18 cellular contexts compared by ENCODE assay signal in genomic region chr2:20179179-20179754, GRCh38. TPM values are rescaled to one million over a fixed set of nuclear protein-coding genes. Genes with fewer than 3 reads are reported as not detected.
DNase-seq lines count a peak whose midpoint lies in the region; ATAC-seq and TF ChIP-seq lines count a peak whose summit lies in the region.
"Had no signal": no experiment of that assay in that cellular context is flagged by ENCODE, and none has a peak within 500 bp of the region (broad histone marks: within the 10 kb centered on the region; RNA-seq: fewer than 3 reads in every experiment).

No MANE protein-coding gene starts in this region.

- H3K9ac ChIP-seq in PC-3 (ENCODE audit: low read length) (0 out of 2 replicates have a peak overlapping the region, but pooled peaks have one; percentile 25), mucosa of rectum (ENCODE audit: low read depth in 1 of 2, low read length in 2 of 2) (peak overlapping the region; percentile 47 to 55), MM.1S (ENCODE audit: low read length) (no peak overlapping the region)
- H3K9ac ChIP-seq: KMS-11 had no signal

- CTCF ChIA-PET in PC-3 (lab: Charles Lee): interaction anchor here (0.5 to 1.2 kb wide), 3 partner anchors 46 to 85 kb away, joined by 3 to 6 read pairs (median 4); partner anchors contain the start of gene SDC1

- H3K9me3 ChIP-seq in PC-3 (ENCODE audit: low read length): no peaks in the 10 kb centered on the region
- H3K9me3 ChIP-seq in esophagus (ENCODE audit: control insufficient read depth in 2 of 2, insufficient read depth in 1 of 2, low read depth in 1 of 2, low read length in 1 of 2): no peaks in the 10 kb centered on the region
- H3K9me3 ChIP-seq in mucosa of rectum (ENCODE audit: control insufficient read depth in 2 of 2, low read length in 2 of 2): no peaks in the 10 kb centered on the region
- H3K9me3 ChIP-seq in suprapubic skin: no peaks in the 10 kb centered on the region
- no peaks in the 10 kb centered on the region for H3K9me3 ChIP-seq in MM.1S (replicated peaks; ENCODE audit: insufficient read depth, low read length)
- H3K9me3 ChIP-seq: mucosa of descending colon, neutrophil had no signal

- no peak overlapping the region for H3K4me3 ChIP-seq in PC-3 (ENCODE audit: low read length)
- H3K4me3 ChIP-seq in esophagus (ENCODE audit: low read depth in 1 of 2, low read length in 2 of 2): no peak overlapping the region
- H3K4me3 ChIP-seq in mucosa of rectum (ENCODE audit: low read length in 2 of 2): peak overlapping the region in 1 of 2 donors; percentile 19
- H3K4me3 ChIP-seq in suprapubic skin: no peak overlapping the region
- H3K4me3 ChIP-seq in MM.1S (ENCODE audit: low read length): no peak overlapping the region
- H3K4me3 ChIP-seq: mucosa of descending colon had no signal

- BruUV-seq in PC-3 (replicated peaks; lab: Mats Ljungman, UMichigan): no TSS peak

- no peak for DNase-seq in PC-3
- peak in 1 of 2 donors; percentile 53 for DNase-seq in suprapubic skin (ENCODE audit: low spot score in 2 of 2)
- no peak for DNase-seq in MM.1S
- DNase-seq: activated CD4-positive, alpha-beta memory T cell treated with anti-CD3 and anti-CD28 coated beads, Interleukin-2, amount 10 ng/mL, durations not matched to agents 7 days and 5 days; activated effector memory CD4-positive, alpha-beta T cell treated with anti-CD3 and anti-CD28 coated beads, Interleukin-2, amount 50 U/mL, for 16 hours; CD4-positive, CD25-positive, alpha-beta regulatory T cell; H9; NCI-H1694; NCI-H2171 treated with DMSO at 0.1 percent for 48 hours; T-helper 9 cell had no signal

- H3K4me1 ChIP-seq in PC-3 (ENCODE audit: insufficient read depth, low read length): peaks cover 42% of the 10 kb centered on the region
- H3K4me1 ChIP-seq in esophagus (ENCODE audit: control insufficient read depth in 2 of 2, insufficient read depth in 2 of 2, low read length in 1 of 2): peaks cover 6 to 29% of the 10 kb centered on the region in 2 donors
- peaks cover 23 to 42% of the 10 kb centered on the region in 2 donors for H3K4me1 ChIP-seq in mucosa of rectum (ENCODE audit: control insufficient read depth in 2 of 2, insufficient read depth in 2 of 2, low read length in 2 of 2)
- H3K4me1 ChIP-seq in suprapubic skin: peaks cover 47% of the 10 kb centered on the region
- no peaks in the 10 kb centered on the region for H3K4me1 ChIP-seq in MM.1S (ENCODE audit: low read length)

- TF ChIP-seq CTCF in PC-3 (conservative IDR thresholded peaks at IDR 0.05; ENCODE audit: low read depth, low read length): no peak
- no peak for TF ChIP-seq CTCF in suprapubic skin (IDR thresholded peaks at IDR 0.05)
- TF ChIP-seq CTCF in MM.1S (IDR thresholded peaks at IDR 0.05; ENCODE audit: low read length): no peak

- TF ChIP-seq EP300 in suprapubic skin (IDR thresholded peaks at IDR 0.05): no peak

- H4K20me1 ChIP-seq in PC-3 (ENCODE audit: low read length): no peaks in the 10 kb centered on the region
- H4K20me1 ChIP-seq in MM.1S (ENCODE audit: insufficient read depth, low read length): no peaks in the 10 kb centered on the region

- H2AFZ ChIP-seq in PC-3 (ENCODE audit: low read length) (peak overlapping the region; percentile 70), MM.1S (ENCODE audit: low read length) (no peak overlapping the region)

- ATAC-seq in PC-3 (no peak), GM21390 (IDR thresholded peaks at IDR 0.05; ENCODE audit: unreplicated experiment) (no peak), GM21825 (IDR thresholded peaks at IDR 0.05; ENCODE audit: unreplicated experiment) (no peak), GM18909 (IDR thresholded peaks at IDR 0.05; ENCODE audit: poor library complexity, unreplicated experiment) (no peak)

- intact Hi-C loops in PC-3 (cut with micrococcal nuclease): no loop called here

- 53 to 55% methylated on average over 8 of the region's 8 CpGs for WGBS in esophagus, 2 donors
- 82% methylated on average over 6 of the region's 8 CpGs for WGBS in suprapubic skin

- H3K79me2 ChIP-seq in PC-3 (ENCODE audit: low read length): no peaks in the 10 kb centered on the region
- no peaks in the 10 kb centered on the region for H3K79me2 ChIP-seq in MM.1S (ENCODE audit: low read length)

- POLR2A ChIA-PET in PC-3 (lab: Charles Lee; ENCODE audit: unreplicated experiment): no interaction called here

- no peaks in the 10 kb centered on the region for H3F3A ChIP-seq in PC-3 (ENCODE audit: low read length, unreplicated experiment)
- no peaks in the 10 kb centered on the region for H3F3A ChIP-seq in MM.1S (ENCODE audit: insufficient read depth, low read length)

- no peak for TF ChIP-seq POLR2A in suprapubic skin (IDR thresholded peaks at IDR 0.05)

- H3K4me2 ChIP-seq in PC-3 (ENCODE audit: low read length) (peak overlapping the region; percentile 30), MM.1S (ENCODE audit: low read depth, low read length) (no peak overlapping the region)
- H3K4me2 ChIP-seq: KMS-11 had no signal

- H3K9me2 ChIP-seq in PC-3 (replicated peaks; ENCODE audit: low read length): no peaks in the 10 kb centered on the region
- H3K9me2 ChIP-seq in MM.1S (replicated peaks; ENCODE audit: insufficient read depth, low read length): no peaks in the 10 kb centered on the region

- no peaks in the 10 kb centered on the region for H3K36me3 ChIP-seq in PC-3 (ENCODE audit: low read depth, low read length)
- no peaks in the 10 kb centered on the region for H3K36me3 ChIP-seq in esophagus (ENCODE audit: control insufficient read depth in 2 of 2, insufficient read depth in 2 of 2, low read length in 1 of 2)
- no peaks in the 10 kb centered on the region for H3K36me3 ChIP-seq in mucosa of rectum (ENCODE audit: control insufficient read depth in 2 of 2, insufficient read depth in 2 of 2, low read length in 2 of 2)
- no peaks in the 10 kb centered on the region for H3K36me3 ChIP-seq in suprapubic skin
- no peaks in the 10 kb centered on the region for H3K36me3 ChIP-seq in MM.1S (replicated peaks; ENCODE audit: insufficient read depth, low read length)
- H3K36me3 ChIP-seq: neutrophil had no signal

- peak overlapping the region; percentile 68 for H3K27ac ChIP-seq in PC-3 (ENCODE audit: low read length)
- H3K27ac ChIP-seq in esophagus (ENCODE audit: low read depth in 2 of 2, low read length in 1 of 2): peak overlapping the region; percentile 95 to 96
- peak overlapping the region; percentile 91 to 97 for H3K27ac ChIP-seq in mucosa of rectum (ENCODE audit: low read depth in 2 of 2, low read length in 2 of 2)
- peak overlapping the region; percentile 73 for H3K27ac ChIP-seq in suprapubic skin
- H3K27ac ChIP-seq in MM.1S (ENCODE audit: low read length): no peak overlapping the region
- H3K27ac ChIP-seq: KMS-11, neutrophil had no signal

- H3K27me3 ChIP-seq in PC-3 (ENCODE audit: low read length): no peaks in the 10 kb centered on the region
- H3K27me3 ChIP-seq in esophagus (ENCODE audit: control insufficient read depth in 1 of 2, insufficient read depth in 2 of 2, low read length in 2 of 2): no peaks in the 10 kb centered on the region
- H3K27me3 ChIP-seq in mucosa of rectum (ENCODE audit: control insufficient read depth in 2 of 2, insufficient read depth in 2 of 2, low read length in 2 of 2): no peaks in the 10 kb centered on the region
- H3K27me3 ChIP-seq in suprapubic skin: no peaks in the 10 kb centered on the region
- H3K27me3 ChIP-seq in MM.1S (replicated peaks; ENCODE audit: insufficient read depth, low read length): no peaks in the 10 kb centered on the region

RNA-seq across cellular contexts. Expression of gene SDC1, which starts 45.7 kb away (rescaled TPM):
- total RNA-seq in PC-3 (2014; rRNA removed) (358 and 362 TPM in 2 replicates), suprapubic skin (100 to 1,000 TPM; 258 to 892 (median 636) TPM)
- 100 to 1,000 TPM; 239 to 334 TPM for polyA plus RNA-seq in esophagus
- total RNA-seq: CD4-positive, CD25-positive, alpha-beta regulatory T cell had no signal
- polyA plus RNA-seq: CD4-positive, CD25-positive, alpha-beta regulatory T cell had no signal
